In the genomic region with DNA sequence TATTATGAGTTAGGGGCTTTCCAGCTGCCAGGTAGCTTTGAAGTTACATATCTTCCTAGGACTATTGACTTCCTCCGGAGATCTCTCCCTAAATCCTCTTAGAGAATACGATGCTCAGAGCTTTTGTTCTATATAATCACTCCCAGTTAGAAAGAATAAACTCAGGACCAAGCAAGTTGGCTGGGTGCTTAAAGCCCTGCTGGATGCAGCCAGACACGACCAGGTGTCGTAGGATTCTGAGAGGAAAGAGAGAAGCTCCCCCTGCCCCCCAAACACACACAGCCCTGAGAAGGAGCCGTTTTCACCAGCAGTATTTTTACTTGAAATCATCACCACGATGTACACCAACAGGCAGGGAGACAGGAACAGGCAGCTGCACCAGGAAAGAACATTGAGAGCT, we compare ENCODE assay signal across 27 cellular contexts.
"Had no signal": no experiment of that assay in that cellular context is flagged by ENCODE, and none has a peak within 500 bp of the region (broad histone marks: within the 10 kb centered on the region; RNA-seq: fewer than 3 reads in every experiment).

No MANE protein-coding gene starts in this region.

- H3K9me3 Mint-ChIP-seq: activated naive CD4-positive, alpha-beta T cell treated with anti-CD3 and anti-CD28 coated beads for 36 hours; activated naive CD8-positive, alpha-beta T cell treated with anti-CD3 and anti-CD28 coated beads, Interleukin-2, amount 10 ng/mL, durations not matched to agents 7 days and 5 days; memory B cell; stimulated activated naive CD8-positive, alpha-beta T cell treated with anti-CD3 and anti-CD28 coated beads, Interleukin-15, Interleukin-2, amounts not matched to agents 100 ng/mL and 50 ng/mL, for 24 hours had no signal

- H3K4me1 Mint-ChIP-seq: activated B cell treated with CpG ODN at 0.5 μM for 24 hours; activated naive CD8-positive, alpha-beta T cell treated with anti-CD3 and anti-CD28 coated beads, Interleukin-2, amount 10 ng/mL, durations not matched to agents 7 days and 5 days; memory B cell had no signal

- DNase-seq: activated B cell treated with CpG ODN at 0.5 μM for 24 hours; activated CD4-positive, alpha-beta T cell treated with anti-CD3 and anti-CD28 coated beads for 4 hours; activated CD4-positive, alpha-beta T cell treated with anti-CD3 and anti-CD28 coated beads, Interleukin-2, amount 50 U/mL, for 48 hours; activated effector memory CD4-positive, alpha-beta T cell treated with Interleukin-2 at 50 U/mL for 16 hours; activated naive CD4-positive, alpha-beta T cell treated with anti-CD3 and anti-CD28 coated beads for 36 hours; activated naive CD8-positive, alpha-beta T cell treated with anti-CD3 and anti-CD28 coated beads, Interleukin-2, amount 10 ng/mL, durations not matched to agents 7 days and 5 days; activated T-cell treated with anti-CD3 and anti-CD28 coated beads, Interleukin-2, amount 50 U/mL, for 48 hours; amniotic stem cell; colonic mucosa; dorsolateral prefrontal cortex; effector memory CD8-positive, alpha-beta T cell; gastrocnemius medialis; head of caudate nucleus; hypothalamus; pancreas; right cardiac atrium; stimulated activated CD4-positive, alpha-beta T cell treated with anti-CD3 and anti-CD28 coated beads, Interleukin-4, amount 100 ng/mL, for 24 hours; substantia nigra; T-helper 9 cell; thyroid gland; upper lobe of right lung had no signal

- H3K27me3 ChIP-seq: colonic mucosa, esophagus muscularis mucosa, gastrocnemius medialis, pancreas, thyroid gland, upper lobe of right lung had no signal

- ATAC-seq: effector memory CD8-positive, alpha-beta T cell; gastrocnemius medialis; pancreas; right cardiac atrium; upper lobe of right lung had no signal

- H3K36me3 ChIP-seq: colonic mucosa, esophagus muscularis mucosa, gastrocnemius medialis, pancreas, thyroid gland, upper lobe of right lung had no signal

- H3K4me3 ChIP-seq: colonic mucosa, dorsolateral prefrontal cortex, esophagus muscularis mucosa, gastrocnemius medialis, pancreas, thyroid gland, upper lobe of right lung had no signal

- H3K27me3 Mint-ChIP-seq: activated naive CD8-positive, alpha-beta T cell treated with anti-CD3 and anti-CD28 coated beads, Interleukin-2, amount 10 ng/mL, durations not matched to agents 7 days and 5 days had no signal

- FAIRE-seq: bronchial epithelial cell, islet of Langerhans, pancreas had no signal

- H3K4me3 Mint-ChIP-seq: activated B cell treated with CpG ODN at 0.5 μM for 24 hours; activated naive CD4-positive, alpha-beta T cell treated with anti-CD3 and anti-CD28 coated beads for 36 hours; activated naive CD8-positive, alpha-beta T cell treated with anti-CD3 and anti-CD28 coated beads, Interleukin-2, amount 10 ng/mL, durations not matched to agents 7 days and 5 days; effector memory CD8-positive, alpha-beta T cell; memory B cell; nephron; stimulated activated naive CD8-positive, alpha-beta T cell treated with anti-CD3 and anti-CD28 coated beads, Interleukin-15, Interleukin-2, amounts not matched to agents 100 ng/mL and 50 ng/mL, for 24 hours had no signal

- H3K27ac Mint-ChIP-seq: activated B cell treated with CpG ODN at 0.5 μM for 24 hours; activated naive CD4-positive, alpha-beta T cell treated with anti-CD3 and anti-CD28 coated beads for 36 hours; activated naive CD8-positive, alpha-beta T cell treated with anti-CD3 and anti-CD28 coated beads, Interleukin-2, amount 10 ng/mL, durations not matched to agents 7 days and 5 days; effector memory CD8-positive, alpha-beta T cell; memory B cell; nephron; stimulated activated naive CD8-positive, alpha-beta T cell treated with anti-CD3 and anti-CD28 coated beads, Interleukin-15, Interleukin-2, amounts not matched to agents 100 ng/mL and 50 ng/mL, for 24 hours had no signal

- H3K27ac ChIP-seq: colonic mucosa, dorsolateral prefrontal cortex, esophagus muscularis mucosa, gastrocnemius medialis, pancreas, thyroid gland, upper lobe of right lung had no signal

- H3K4me1 ChIP-seq: colonic mucosa, esophagus muscularis mucosa, gastrocnemius medialis, pancreas, thyroid gland, upper lobe of right lung had no signal

- H3K36me3 Mint-ChIP-seq: activated naive CD8-positive, alpha-beta T cell treated with anti-CD3 and anti-CD28 coated beads, Interleukin-2, amount 10 ng/mL, durations not matched to agents 7 days and 5 days; memory B cell had no signal

- H3K9me3 ChIP-seq: colonic mucosa, esophagus muscularis mucosa, gastrocnemius medialis, pancreas, thyroid gland, upper lobe of right lung had no signal
